Comparison of ENCODE assay signal across 1 cellular context in the genomic region with DNA sequence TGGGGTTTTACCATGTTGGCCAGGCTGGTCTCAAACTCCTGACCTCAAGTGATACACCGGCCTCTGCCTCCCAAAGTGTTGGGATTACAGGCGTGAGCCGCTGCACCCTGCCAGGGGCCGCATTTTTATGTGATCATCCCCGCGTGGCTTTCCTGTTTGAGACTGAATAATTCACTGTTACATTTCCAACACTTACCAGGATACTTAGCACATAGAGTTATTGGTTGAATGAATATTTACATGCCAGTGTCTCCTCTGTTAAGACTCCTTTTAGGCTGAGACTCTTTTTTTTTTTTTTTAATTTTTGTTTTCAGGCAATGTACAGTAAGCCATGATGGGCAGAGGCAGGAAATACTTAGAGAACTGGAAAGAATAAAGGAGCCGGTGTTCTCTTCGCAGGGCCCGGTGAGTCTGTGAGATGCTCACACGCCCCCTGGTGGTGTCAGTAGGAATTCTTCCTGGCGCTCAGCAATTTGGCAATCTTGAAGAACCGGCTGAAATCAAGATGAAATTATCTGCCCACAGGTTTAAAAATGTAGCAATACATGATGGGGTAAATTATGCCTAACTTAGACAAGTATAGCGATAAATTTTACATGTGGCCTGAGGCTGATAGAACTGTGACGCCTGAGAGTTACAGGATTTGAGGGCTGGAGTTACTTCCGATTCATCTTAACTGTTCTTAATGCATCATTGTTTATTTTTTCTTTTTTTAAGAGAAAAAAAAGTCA.
TF ChIP-seq lines count a peak whose summit lies in the region.

No MANE protein-coding gene starts in this region.

TF ChIP-seq in HepG2, 621 proteins besides CTCF, POLR2A, EP300 and RAD21 (continued from another document):
- TF ChIP-seq, protein P1, sequence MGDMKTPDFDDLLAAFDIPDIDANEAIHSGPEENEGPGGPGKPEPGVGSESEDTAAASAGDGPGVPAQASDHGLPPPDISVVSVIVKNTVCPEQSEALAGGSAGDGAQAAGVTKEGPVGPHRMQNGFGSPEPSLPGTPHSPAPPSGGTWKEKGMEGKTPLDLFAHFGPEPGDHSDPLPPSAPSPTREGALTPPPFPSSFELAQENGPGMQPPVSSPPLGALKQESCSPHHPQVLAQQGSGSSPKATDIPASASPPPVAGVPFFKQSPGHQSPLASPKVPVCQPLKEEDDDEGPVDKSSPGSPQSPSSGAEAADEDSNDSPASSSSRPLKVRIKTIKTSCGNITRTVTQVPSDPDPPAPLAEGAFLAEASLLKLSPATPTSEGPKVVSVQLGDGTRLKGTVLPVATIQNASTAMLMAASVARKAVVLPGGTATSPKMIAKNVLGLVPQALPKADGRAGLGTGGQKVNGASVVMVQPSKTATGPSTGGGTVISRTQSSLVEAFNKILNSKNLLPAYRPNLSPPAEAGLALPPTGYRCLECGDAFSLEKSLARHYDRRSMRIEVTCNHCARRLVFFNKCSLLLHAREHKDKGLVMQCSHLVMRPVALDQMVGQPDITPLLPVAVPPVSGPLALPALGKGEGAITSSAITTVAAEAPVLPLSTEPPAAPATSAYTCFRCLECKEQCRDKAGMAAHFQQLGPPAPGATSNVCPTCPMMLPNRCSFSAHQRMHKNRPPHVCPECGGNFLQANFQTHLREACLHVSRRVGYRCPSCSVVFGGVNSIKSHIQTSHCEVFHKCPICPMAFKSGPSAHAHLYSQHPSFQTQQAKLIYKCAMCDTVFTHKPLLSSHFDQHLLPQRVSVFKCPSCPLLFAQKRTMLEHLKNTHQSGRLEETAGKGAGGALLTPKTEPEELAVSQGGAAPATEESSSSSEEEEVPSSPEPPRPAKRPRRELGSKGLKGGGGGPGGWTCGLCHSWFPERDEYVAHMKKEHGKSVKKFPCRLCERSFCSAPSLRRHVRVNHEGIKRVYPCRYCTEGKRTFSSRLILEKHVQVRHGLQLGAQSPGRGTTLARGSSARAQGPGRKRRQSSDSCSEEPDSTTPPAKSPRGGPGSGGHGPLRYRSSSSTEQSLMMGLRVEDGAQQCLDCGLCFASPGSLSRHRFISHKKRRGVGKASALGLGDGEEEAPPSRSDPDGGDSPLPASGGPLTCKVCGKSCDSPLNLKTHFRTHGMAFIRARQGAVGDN (CRISPR knock-in tag; IDR thresholded peaks at IDR 0.05), result peak; percentile 36; the same call in 1 of the 2 replicates
- 0 out of 2 replicates have a peak, but pooled peaks have one; percentile 18 for TF ChIP-seq ZKSCAN1 (IDR thresholded peaks at IDR 0.05; ENCODE audit: low read length)
- no peak for TF ChIP-seq SOX6 (IDR thresholded peaks at IDR 0.05)
- 0 out of 2 replicates have a peak, but pooled peaks have one; percentile 19 for TF ChIP-seq SOX6 (CRISPR knock-in tag; IDR thresholded peaks at IDR 0.05)
- TF ChIP-seq RBM22 (optimal IDR thresholded peaks at IDR 0.05; ENCODE audit: low read length), result no peak
- peak; percentile 86 for TF ChIP-seq STAG1 (CRISPR knock-in tag; IDR thresholded peaks at IDR 0.05)
- TF ChIP-seq NFKBIZ (CRISPR knock-in tag; IDR thresholded peaks at IDR 0.05), result 0 out of 2 replicates have a peak, but pooled peaks have one; percentile 37
- TF ChIP-seq ZNF891 (CRISPR knock-in tag; IDR thresholded peaks at IDR 0.05), result peak; percentile 52; the same call in 1 of the 2 replicates
- no peak for TF ChIP-seq ZNF577 (CRISPR knock-in tag; IDR thresholded peaks at IDR 0.05; ENCODE audit: borderline replicate concordance, low read depth)
- TF ChIP-seq ZNF703 (CRISPR knock-in tag; IDR thresholded peaks at IDR 0.05; ENCODE audit: borderline replicate concordance), result no peak
- TF ChIP-seq KLF6 (CRISPR knock-in tag; IDR thresholded peaks at IDR 0.05), result peak; percentile 34; the same call in 1 of the 2 replicates
- no peak for TF ChIP-seq ZNF335 (CRISPR knock-in tag; IDR thresholded peaks at IDR 0.05)
- TF ChIP-seq TOE1 (CRISPR knock-in tag; IDR thresholded peaks at IDR 0.05), result peak; percentile 67; the same call in 1 of the 2 replicates
- peak; percentile 67 for TF ChIP-seq PRPF4 (IDR thresholded peaks at IDR 0.05; ENCODE audit: low read depth, low read length, poor library complexity, severe bottlenecking)
- no peak for TF ChIP-seq ZC3H13 (CRISPR knock-in tag; IDR thresholded peaks at IDR 0.05)
- TF ChIP-seq ZNF44 (CRISPR knock-in tag; IDR thresholded peaks at IDR 0.05), result no peak
- TF ChIP-seq MXD4 (CRISPR knock-in tag; IDR thresholded peaks at IDR 0.05), result peak; percentile 62; the same call in 1 of the 2 replicates
- TF ChIP-seq ZNF670 (CRISPR knock-in tag; IDR thresholded peaks at IDR 0.05; ENCODE audit: borderline replicate concordance), result peak; percentile 73; the same call in 1 of the 2 replicates
- TF ChIP-seq, protein P2, sequence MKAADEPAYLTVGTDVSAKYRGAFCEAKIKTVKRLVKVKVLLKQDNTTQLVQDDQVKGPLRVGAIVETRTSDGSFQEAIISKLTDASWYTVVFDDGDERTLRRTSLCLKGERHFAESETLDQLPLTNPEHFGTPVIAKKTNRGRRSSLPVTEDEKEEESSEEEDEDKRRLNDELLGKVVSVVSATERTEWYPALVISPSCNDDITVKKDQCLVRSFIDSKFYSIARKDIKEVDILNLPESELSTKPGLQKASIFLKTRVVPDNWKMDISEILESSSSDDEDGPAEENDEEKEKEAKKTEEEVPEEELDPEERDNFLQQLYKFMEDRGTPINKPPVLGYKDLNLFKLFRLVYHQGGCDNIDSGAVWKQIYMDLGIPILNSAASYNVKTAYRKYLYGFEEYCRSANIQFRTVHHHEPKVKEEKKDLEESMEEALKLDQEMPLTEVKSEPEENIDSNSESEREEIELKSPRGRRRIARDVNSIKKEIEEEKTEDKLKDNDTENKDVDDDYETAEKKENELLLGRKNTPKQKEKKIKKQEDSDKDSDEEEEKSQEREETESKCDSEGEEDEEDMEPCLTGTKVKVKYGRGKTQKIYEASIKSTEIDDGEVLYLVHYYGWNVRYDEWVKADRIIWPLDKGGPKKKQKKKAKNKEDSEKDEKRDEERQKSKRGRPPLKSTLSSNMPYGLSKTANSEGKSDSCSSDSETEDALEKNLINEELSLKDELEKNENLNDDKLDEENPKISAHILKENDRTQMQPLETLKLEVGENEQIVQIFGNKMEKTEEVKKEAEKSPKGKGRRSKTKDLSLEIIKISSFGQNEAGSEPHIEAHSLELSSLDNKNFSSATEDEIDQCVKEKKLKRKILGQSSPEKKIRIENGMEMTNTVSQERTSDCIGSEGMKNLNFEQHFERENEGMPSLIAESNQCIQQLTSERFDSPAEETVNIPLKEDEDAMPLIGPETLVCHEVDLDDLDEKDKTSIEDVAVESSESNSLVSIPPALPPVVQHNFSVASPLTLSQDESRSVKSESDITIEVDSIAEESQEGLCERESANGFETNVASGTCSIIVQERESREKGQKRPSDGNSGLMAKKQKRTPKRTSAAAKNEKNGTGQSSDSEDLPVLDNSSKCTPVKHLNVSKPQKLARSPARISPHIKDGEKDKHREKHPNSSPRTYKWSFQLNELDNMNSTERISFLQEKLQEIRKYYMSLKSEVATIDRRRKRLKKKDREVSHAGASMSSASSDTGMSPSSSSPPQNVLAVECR (CRISPR knock-in tag; IDR thresholded peaks at IDR 0.05; ENCODE audit: borderline replicate concordance), result peak; percentile 18; the same call in 1 of the 2 replicates
- TF ChIP-seq DNMT3B (CRISPR knock-in tag; conservative IDR thresholded peaks at IDR 0.05), result 0 out of 2 replicates have a peak, but pooled peaks have one; percentile 55
- 0 out of 2 replicates have a peak, but pooled peaks have one; percentile 62 for TF ChIP-seq ZNF124 (CRISPR knock-in tag; IDR thresholded peaks at IDR 0.05)
